10 cellular contexts compared by ENCODE assay signal in genomic region chr5:159022178-159022556, GRCh38.
DNase-seq lines count a peak whose midpoint lies in the region; ATAC-seq, FAIRE-seq and TF ChIP-seq lines count a peak whose summit lies in the region.
"Had no signal": no experiment of that assay in that cellular context is flagged by ENCODE, and none has a peak within 500 bp of the region (broad histone marks: within the 10 kb centered on the region; RNA-seq: fewer than 3 reads in every experiment).

No MANE protein-coding gene starts in this region.

- no peak for TF ChIP-seq CTCF in CD14-positive monocyte (IDR thresholded peaks at IDR 0.05)
- no peak for TF ChIP-seq CTCF in fibroblast of the aortic adventitia (IDR thresholded peaks at IDR 0.05; ENCODE audit: insufficient read depth, low read length)
- TF ChIP-seq CTCF in pancreas (IDR thresholded peaks at IDR 0.05) = no peak
- TF ChIP-seq CTCF in GM13976 (IDR thresholded peaks at IDR 0.05; ENCODE audit: borderline replicate concordance, control extremely low read depth, extremely low read depth, insufficient read depth, missing control alignments) = no peak

- DNase-seq in CD14-positive monocyte (ENCODE audit: low spot score) (no peak), NOMO-1 treated with DMSO at 0.1 percent for 48 hours (lab: John Stamatoyannopoulos, UW; ENCODE audit: unreplicated experiment) (peak; percentile 68), fibroblast of the aortic adventitia (ENCODE audit: low read depth) (peak; percentile 90), pancreas (peak in 2 of 6 donors; percentile 27 to 53), NCI-H2107 (lab: John Stamatoyannopoulos, UW) (no peak), GM13976 (ENCODE audit: low spot score) (no peak), iPS-NIHi7 (ENCODE audit: extremely low spot score) (no peak)
- DNase-seq: T-cell had no signal

- peaks cover 0 to 2% of the 10 kb centered on the region in 2 donors for H3K36me3 Mint-ChIP-seq in CD14-positive monocyte
- H3K36me3 Mint-ChIP-seq: T-cell had no signal

- peak overlapping the region; percentile 51 to 79 for H3K4me3 Mint-ChIP-seq in CD14-positive monocyte
- H3K4me3 Mint-ChIP-seq: T-cell had no signal

- no peak for FAIRE-seq in pancreas (lab: Jason Lieb, UNC)
- FAIRE-seq: keratinocyte had no signal

- H3K9me3 Mint-ChIP-seq in CD14-positive monocyte = no peaks in the 10 kb centered on the region
- H3K9me3 Mint-ChIP-seq: T-cell had no signal

- H3K4me3 ChIP-seq in fibroblast of the aortic adventitia (ENCODE audit: low read depth, low read length) = peak overlapping the region; percentile 19
- no peak overlapping the region for H3K4me3 ChIP-seq in pancreas

- no peaks in the 10 kb centered on the region for H3K36me3 ChIP-seq in pancreas

- peak in 3 of 4 donors; percentile 38 to 56 (median 41) for ATAC-seq in pancreas
- ATAC-seq in GM21737 (IDR thresholded peaks at IDR 0.05; ENCODE audit: unreplicated experiment) = no peak
- ATAC-seq: T-cell had no signal

- in situ Hi-C loops in GM13976 (cut with MboI; ENCODE audit: low sequenced_read_pairs, unreplicated experiment) = no loop called here

- peaks cover 0 to 1% (median under 1%) of the 10 kb centered on the region in 3 donors for H3K27me3 Mint-ChIP-seq in CD14-positive monocyte (ENCODE audit: low read depth in 3 of 3)

- no peaks in the 10 kb centered on the region for H3K27me3 ChIP-seq in pancreas

- WGBS in pancreas, 2 donors = 63 to 69% methylated on average over 9 of the region's 9 CpGs

- no peaks in the 10 kb centered on the region for H3K4me1 ChIP-seq in pancreas

- intact Hi-C loops in CD14-positive monocyte (cut with micrococcal nuclease) = no loop called here
- intact Hi-C loops in pancreas (cut with DNase I) = no loop called here

- H3K27ac ChIP-seq in pancreas = peak overlapping the region in 1 of 4 donors; percentile 6

- peak overlapping the region in 6 of 7 donors; percentile 2 to 78 (median 60) for H3K27ac Mint-ChIP-seq in CD14-positive monocyte
- H3K27ac Mint-ChIP-seq: T-cell had no signal

- H3K4me1 Mint-ChIP-seq in CD14-positive monocyte = peaks cover 37% of the 10 kb centered on the region

- H3K9me3 ChIP-seq in pancreas = no peaks in the 10 kb centered on the region

Comparison
In these comparisons a context has a peak if more than half of its experiments do, and no peak if none do; other contexts are left out.
1. DNase-seq: peak in NOMO-1 treated with DMSO at 0.1 percent for 48 hours (single experiment) and fibroblast of the aortic adventitia (single experiment); none in CD14-positive monocyte (single experiment), NCI-H2107 (single experiment), GM13976 (single experiment) and iPS-NIHi7 (single experiment).